Comparison of ENCODE assay signal across 8 cellular contexts in the genomic region with DNA sequence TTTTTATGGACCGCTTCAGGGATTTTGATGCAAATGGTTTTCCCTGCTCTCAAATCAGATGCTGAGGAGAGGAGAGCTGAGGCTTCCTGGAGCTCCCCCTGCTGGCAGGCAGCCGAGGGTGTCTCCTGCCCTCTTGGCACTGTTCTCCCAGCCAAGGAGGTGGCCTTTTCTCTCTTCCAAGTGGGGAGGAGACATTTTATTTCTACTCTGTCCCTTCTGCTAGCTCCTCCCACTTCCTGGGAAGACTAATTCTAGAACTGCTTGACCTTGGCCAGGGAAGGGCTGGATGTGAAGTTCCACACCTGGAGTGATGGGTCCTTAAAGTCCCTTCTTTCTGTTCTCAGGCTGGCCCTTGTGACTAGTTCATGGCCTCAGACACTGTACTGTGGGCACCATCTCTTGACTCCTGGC. TPM values are rescaled to one million over a fixed set of nuclear protein-coding genes. Genes with fewer than 3 reads are reported as not detected.
DNase-seq lines count a peak whose midpoint lies in the region; ATAC-seq, FAIRE-seq and TF ChIP-seq lines count a peak whose summit lies in the region.

No MANE protein-coding gene starts in this region.

- DNase-seq in AG09319 (ENCODE audit: extremely low read depth, low read depth): no peak
- peak; percentile 83 for DNase-seq in GM20000 (ENCODE audit: low spot score)
- DNase-seq in NCI-H510A treated with DMSO at 0.1 percent for 48 hours (lab: John Stamatoyannopoulos, UW): peak; percentile 60
- peak in 2 of 3 experiments; percentile 45 to 59 for DNase-seq in activated CD8-positive, alpha-beta memory T cell treated with anti-CD3 and anti-CD28 coated beads for 48 hours (ENCODE audit: low read depth in 2 of 3, low spot score in 2 of 3)
- DNase-seq in H1 (ENCODE audit: low read depth in 1 of 2, low spot score in 2 of 2): peak in 1 of 2 experiments; percentile 90
- peak; percentile 94 for DNase-seq in mesendoderm
- peak; percentile 54 for DNase-seq in stimulated activated CD8-positive, alpha-beta memory T cell treated with anti-CD3 and anti-CD28 coated beads, Interleukin-15, amount 100 ng/mL, for 1 hour (ENCODE audit: low read depth)

- no peak overlapping the region; the same call in 1 of the 2 replicates for H3K27ac ChIP-seq in H1 (ENCODE audit: low read depth, low read length)
- peak overlapping the region; percentile 86 for H3K27ac ChIP-seq in mesendoderm (ENCODE audit: low read depth, low read length)

- H3K36me3 ChIP-seq in H1 (ENCODE audit: control insufficient read depth in 2 of 4, insufficient read depth in 4 of 4, low read length in 3 of 4) (peaks cover 0 to 16% (median 4%) of the 10 kb centered on the region in 4 experiments; a peak in 4 of 8 replicates), mesendoderm (ENCODE audit: control insufficient read depth, insufficient read depth, low read length) (peaks cover 7% of the 10 kb centered on the region)

- no peak for TF ChIP-seq POLR2A in H1 (IDR thresholded peaks at IDR 0.05; ENCODE audit: control extremely low read depth in 1 of 2, low read depth in 2 of 2, low read length in 2 of 2)

- POLR2A ChIA-PET in H1 (lab: Charles Lee; ENCODE audit: partially characterized antibody): interaction anchor here (0.6 to 4.7 kb wide), 19 partner anchors 9 to 481 kb away, joined by 3 to 37 read pairs (median 4); a partner anchor contains a TSS

- no peak overlapping the region for H4K91ac ChIP-seq in H1 (replicated peaks; ENCODE audit: insufficient read length, low read length)

- H3K56ac ChIP-seq in H1 (replicated peaks; ENCODE audit: insufficient read length, low read depth, low read length) (no peak overlapping the region), mesendoderm (ENCODE audit: low read length) (peak overlapping the region; percentile 81)

- no peak for ATAC-seq in GM21737 (IDR thresholded peaks at IDR 0.05; ENCODE audit: unreplicated experiment)

- H3K18ac ChIP-seq in H1 (ENCODE audit: extremely low read depth, low read length) (peak overlapping the region; percentile 20; the same call in 1 of the 2 replicates), mesendoderm (ENCODE audit: low read length) (peak overlapping the region; percentile 92)

- no peak overlapping the region for H2BK120ac ChIP-seq in H1 (replicated peaks; ENCODE audit: low read depth, low read length)
- peak overlapping the region; percentile 19 for H2BK120ac ChIP-seq in mesendoderm (ENCODE audit: low read depth, low read length)

- H3K23me2 ChIP-seq in H1 (ENCODE audit: low read depth, low read length): peaks cover 11% of the 10 kb centered on the region; the same call in 1 of the 2 replicates

- peak; percentile 98 for TF ChIP-seq CTCF in AG09319 (IDR thresholded peaks at IDR 0.05; ENCODE audit: low read depth, low read length)
- TF ChIP-seq CTCF in GM20000 (IDR thresholded peaks at IDR 0.05; ENCODE audit: extremely low read depth, missing control alignments): peak; percentile 98
- TF ChIP-seq CTCF in H1 (IDR thresholded peaks at IDR 0.05; ENCODE audit: control extremely low read depth in 1 of 3, insufficient read depth in 1 of 3, low read depth in 1 of 3, low read length in 3 of 3): peak in 2 of 3 experiments; percentile 79 to 99; a peak in 3 of 4 replicates

- H3K9ac ChIP-seq in H1 (replicated peaks in 1 of 4; ENCODE audit: extremely low read depth in 1 of 4, low read depth in 3 of 4, low read length in 3 of 4): no peak overlapping the region
- H3K9ac ChIP-seq in mesendoderm (ENCODE audit: low read length): peak overlapping the region; percentile 58

- no peak overlapping the region for H3K4ac ChIP-seq in H1 (replicated peaks; ENCODE audit: insufficient read length, low read depth, low read length)
- H3K4ac ChIP-seq in mesendoderm (ENCODE audit: low read depth, low read length): peak overlapping the region; percentile 67

- H2BK12ac ChIP-seq in H1 (ENCODE audit: low read depth, low read length): peak overlapping the region; percentile 18; the same call in 1 of the 2 replicates

- H2BK5ac ChIP-seq in H1 (ENCODE audit: low read depth, low read length): peak overlapping the region; percentile 50
- peak overlapping the region; percentile 68 for H2BK5ac ChIP-seq in mesendoderm (ENCODE audit: low read length)

- CTCF ChIA-PET in H1 (lab: Charles Lee; ENCODE audit: partially characterized antibody): interaction anchor here (0.5 to 36.8 kb wide), 51 partner anchors 11 to 666 kb away, joined by 3 to 831 read pairs (median 4); a partner anchor contains a TSS

- H3K4me2 ChIP-seq in H1 (ENCODE audit: insufficient read depth in 1 of 2, low read depth in 2 of 2, low read length in 2 of 2): peak overlapping the region; percentile 48 to 90; a peak in 3 of 4 replicates
- H3K4me2 ChIP-seq in mesendoderm (ENCODE audit: low read length): peak overlapping the region; percentile 7

- no peak overlapping the region for H2AK5ac ChIP-seq in H1 (ENCODE audit: low read depth, low read length)
- H2AK5ac ChIP-seq in mesendoderm (ENCODE audit: low read length): peak overlapping the region; percentile 53

- peak; percentile 13 for FAIRE-seq in H1 (lab: Jason Lieb, UNC)

- TF ChIP-seq RAD21 in H1 (IDR thresholded peaks at IDR 0.05 in 1 of 2, conservative IDR thresholded peaks at IDR 0.05 in 1 of 2; ENCODE audit: low read depth in 2 of 2, low read length in 2 of 2): peak; percentile 43 to 62

- H3K4me3 ChIP-seq in H1 (ENCODE audit: extremely low read depth in 1 of 4, insufficient read depth in 2 of 4, low read depth in 3 of 4, low read length in 4 of 4) (peak overlapping the region in 1 of 4 experiments; percentile 30; a peak in 1 of 8 replicates), mesendoderm (ENCODE audit: low read length) (no peak overlapping the region)

- H3K4me1 ChIP-seq in H1 (replicated peaks in 1 of 4; ENCODE audit: control insufficient read depth in 3 of 4, insufficient read depth in 4 of 4, low read length in 3 of 4): peaks cover 37 to 61% (median 49%) of the 10 kb centered on the region in 4 experiments
- peaks cover 17% of the 10 kb centered on the region for H3K4me1 ChIP-seq in mesendoderm (ENCODE audit: control insufficient read depth, low read depth, low read length)

- H4K5ac ChIP-seq in H1 (ENCODE audit: insufficient read length, low read depth, low read length) (no peak overlapping the region), mesendoderm (ENCODE audit: low read length) (no peak overlapping the region)

- no peak overlapping the region for H4K8ac ChIP-seq in H1 (ENCODE audit: extremely low read depth, insufficient read depth, low read length)
- no peak overlapping the region for H4K8ac ChIP-seq in mesendoderm (ENCODE audit: low read depth, low read length)

- H3K14ac ChIP-seq in H1 (ENCODE audit: insufficient read length): no peak overlapping the region

- 9% methylated on average over 2 of the region's 2 CpGs; no CpG with 5 or more reads in 1 of the 2 experiments for WGBS in H1 (ENCODE audit: extremely low coverage in 1 of 2, insufficient coverage in 1 of 2, insufficient read length in 1 of 2, insufficient replicate concordance in 2 of 2, low coverage in 1 of 2, low lambda C conversion rate in 2 of 2, missing lambda C conversion rate in 1 of 2), 2 experiments
- WGBS in mesendoderm (ENCODE audit: extremely low coverage, insufficient coverage, low lambda C conversion rate): no CpG with 5 or more reads among the region's 2 CpGs

- 0 out of 2 replicates have a peak overlapping the region, but pooled peaks have one; percentile 3 for H2BK15ac ChIP-seq in H1 (ENCODE audit: low read length)
- H2BK15ac ChIP-seq in mesendoderm (replicated peaks; ENCODE audit: low read depth): no peak overlapping the region

- TF ChIP-seq EP300 in H1 (IDR thresholded peaks at IDR 0.05; ENCODE audit: borderline replicate concordance in 1 of 2, low read depth in 2 of 2, low read length in 2 of 2): no peak

- peaks cover 2 to 11% of the 10 kb centered on the region in 2 experiments; a peak in 2 of 4 replicates for H3K79me2 ChIP-seq in H1 (ENCODE audit: control insufficient read depth in 1 of 2, insufficient read depth in 2 of 2, low read length in 2 of 2)
- peaks cover 11% of the 10 kb centered on the region for H3K79me2 ChIP-seq in mesendoderm (ENCODE audit: control insufficient read depth, insufficient read depth, low read length)

- H3K9me3 ChIP-seq in H1 (ENCODE audit: insufficient read depth in 2 of 2, low read depth in 1 of 2, low read length in 1 of 2): no peaks in the 10 kb centered on the region

- H3K23ac ChIP-seq in H1 (ENCODE audit: insufficient read length) (no peak overlapping the region), mesendoderm (ENCODE audit: low read length) (no peak overlapping the region)

- no peaks in the 10 kb centered on the region for H3K27me3 ChIP-seq in H1 (replicated peaks in 1 of 4; ENCODE audit: control insufficient read depth in 3 of 4, extremely low read depth in 1 of 4, insufficient read depth in 3 of 4, low read length in 3 of 4)
- no peaks in the 10 kb centered on the region for H3K27me3 ChIP-seq in mesendoderm (ENCODE audit: insufficient read depth, low read length, poor library complexity)

- peaks cover 2 to 5% of the 10 kb centered on the region in 2 experiments for H4K20me1 ChIP-seq in H1 (replicated peaks in 1 of 2; ENCODE audit: control insufficient read depth in 1 of 2, insufficient read depth in 2 of 2, low read length in 2 of 2)

- H3K79me1 ChIP-seq in H1 (ENCODE audit: low read depth, low read length) (peaks cover 12% of the 10 kb centered on the region; the same call in 1 of the 2 replicates), mesendoderm (ENCODE audit: low read length) (peaks cover 12% of the 10 kb centered on the region)

- no peak overlapping the region for H2AFZ ChIP-seq in H1 (ENCODE audit: low read length)

- no peak overlapping the region for H2BK20ac ChIP-seq in H1 (ENCODE audit: low read length)

RNA-seq across cellular contexts. Expression of a gene that starts 31.8 kb away (rescaled TPM):
- 145 and 156 TPM in 2 replicates for total RNA-seq in H1 (2021; fragmentation: NEBNext Ultra II Directional; extraction: Animal tissue kit (Norgen Biotek cat#: 25700))
- 114 and 158 TPM in 2 replicates for polyA plus RNA-seq in H1 (2011; rRNA removed)
- polyA plus RNA-seq in H1 (2011; cell fraction: cytosol; rRNA removed): 152 TPM
- polyA plus RNA-seq in H1 (2011; cell fraction: nucleus; rRNA removed): 155 TPM
- 115 to 156 TPM (median 139 TPM) in 4 replicates for polyA plus RNA-seq in H1 (2012, experiment 1 of 2)
- 167 TPM for polyA plus RNA-seq in H1 (2012, experiment 2 of 2)
- polyA plus RNA-seq in H1 (2013, experiment 1 of 2): 80.6 TPM
- 76.5 TPM for polyA plus RNA-seq in H1 (2013, experiment 2 of 2)
- 144 and 187 TPM in 2 replicates for polyA minus RNA-seq in H1 (2011; rRNA and poly(A)+ RNA removed)
- 83.3 TPM for polyA minus RNA-seq in H1 (2011; cell fraction: cytosol; rRNA and poly(A)+ RNA removed)
- polyA minus RNA-seq in H1 (2011; cell fraction: nucleus; rRNA and poly(A)+ RNA removed): 60.0 TPM
- 73.6 TPM for polyA plus RNA-seq in mesendoderm (2013, experiment 1 of 2)
- polyA plus RNA-seq in mesendoderm (2013, experiment 2 of 2): 72.5 TPM

RNA-seq across cellular contexts. Expression of a gene that starts 32.4 kb away (rescaled TPM):
- total RNA-seq in H1 (2021; fragmentation: NEBNext Ultra II Directional; extraction: Animal tissue kit (Norgen Biotek cat#: 25700)): 7.2 and 8.2 TPM in 2 replicates
- 17.3 and 25.5 TPM in 2 replicates for polyA plus RNA-seq in H1 (2011; rRNA removed)
- polyA plus RNA-seq in H1 (2011; cell fraction: cytosol; rRNA removed): 9.3 TPM
- polyA plus RNA-seq in H1 (2011; cell fraction: nucleus; rRNA removed): 18.3 TPM
- 6.8 to 14.2 TPM (median 11.5 TPM) in 4 replicates for polyA plus RNA-seq in H1 (2012, experiment 1 of 2)
- 10.0 TPM for polyA plus RNA-seq in H1 (2012, experiment 2 of 2)
- 6.5 TPM for polyA plus RNA-seq in H1 (2013, experiment 1 of 2)
- 5.5 TPM for polyA plus RNA-seq in H1 (2013, experiment 2 of 2)
- polyA minus RNA-seq in H1 (2011; rRNA and poly(A)+ RNA removed): 7.9 and 9.6 TPM in 2 replicates
- 7.9 TPM for polyA minus RNA-seq in H1 (2011; cell fraction: cytosol; rRNA and poly(A)+ RNA removed)
- polyA minus RNA-seq in H1 (2011; cell fraction: nucleus; rRNA and poly(A)+ RNA removed): 5.3 TPM
- 1.8 TPM for polyA plus RNA-seq in mesendoderm (2013, experiment 1 of 2)
- 1.5 TPM for polyA plus RNA-seq in mesendoderm (2013, experiment 2 of 2)

RNA-seq across cellular contexts. Expression of a gene that starts 35.0 kb away (rescaled TPM):
- 1.0 and 1.2 TPM in 2 replicates for total RNA-seq in H1 (2021; fragmentation: NEBNext Ultra II Directional; extraction: Animal tissue kit (Norgen Biotek cat#: 25700))
- 0.65 and 0.96 TPM in 2 replicates for polyA plus RNA-seq in H1 (2011; rRNA removed)
- polyA plus RNA-seq in H1 (2011; cell fraction: cytosol; rRNA removed): 0.62 TPM
- polyA plus RNA-seq in H1 (2011; cell fraction: nucleus; rRNA removed): 1.7 TPM
- polyA plus RNA-seq in H1 (2012, experiment 1 of 2): 0.25 to 0.47 TPM (median 0.34 TPM) in 4 replicates
- 0.16 TPM for polyA plus RNA-seq in H1 (2012, experiment 2 of 2)
- polyA plus RNA-seq in H1 (2013, experiment 1 of 2): 0.36 TPM
- 0.48 TPM for polyA plus RNA-seq in H1 (2013, experiment 2 of 2)
- 0.22 and 0.27 TPM in 2 replicates for polyA minus RNA-seq in H1 (2011; rRNA and poly(A)+ RNA removed)
- 0.66 TPM for polyA minus RNA-seq in H1 (2011; cell fraction: cytosol; rRNA and poly(A)+ RNA removed)
- polyA minus RNA-seq in H1 (2011; cell fraction: nucleus; rRNA and poly(A)+ RNA removed): 6.8 TPM
- polyA plus RNA-seq in mesendoderm (2013, experiment 1 of 2): 0.93 TPM
- polyA plus RNA-seq in mesendoderm (2013, experiment 2 of 2): 0.76 TPM
